In the genomic region with DNA sequence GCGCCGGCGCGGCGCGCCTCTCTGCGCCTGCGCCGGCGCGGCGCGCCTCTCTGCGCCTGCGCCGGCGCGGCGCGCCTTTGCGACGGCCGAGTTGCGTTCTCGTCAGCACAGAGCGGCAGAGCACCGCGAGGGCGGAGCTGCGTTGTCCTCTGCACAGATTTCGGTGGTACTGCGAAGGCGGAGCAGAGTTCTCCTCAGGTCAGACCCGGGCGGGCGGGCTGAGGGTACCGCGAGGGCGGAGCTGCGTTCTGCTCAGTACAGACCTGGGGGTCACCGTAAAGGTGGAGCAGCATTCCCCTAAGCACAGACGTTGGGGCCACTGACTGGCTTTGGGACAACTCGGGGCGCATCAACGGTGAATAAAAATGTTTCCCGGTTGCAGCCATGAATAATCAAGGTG, we compare ENCODE assay signal across 2 cellular contexts. TPM values are rescaled to one million over a fixed set of nuclear protein-coding genes. Genes with fewer than 3 reads are reported as not detected.
"Had no signal": no experiment of that assay in that cellular context is flagged by ENCODE, and none has a peak within 500 bp of the region (broad histone marks: within the 10 kb centered on the region; RNA-seq: fewer than 3 reads in every experiment).

No MANE protein-coding gene starts in this region.

RNA-seq across cellular contexts. Expression of a gene that starts 31.8 kb away (rescaled TPM):
- total RNA-seq: subcutaneous adipose tissue, vagina had no signal
